Comparison of ENCODE assay signal across 1 cellular context in genomic region chr1:180243517-180244221, GRCh38.
TF ChIP-seq lines count a peak whose summit lies in the region.

No MANE protein-coding gene starts in this region.

TF ChIP-seq in K562, 482 proteins besides CTCF, POLR2A, EP300 and RAD21 (continued from another document):
- TF ChIP-seq E2F4 (CRISPR knock-in tag; IDR thresholded peaks at IDR 0.05; ENCODE audit: low read depth) (no peak), TRIM24 (IDR thresholded peaks at IDR 0.05) (no peak), HDAC8 (tag; IDR thresholded peaks at IDR 0.05) (no peak), YY1 (IDR thresholded peaks at IDR 0.05; ENCODE audit: borderline replicate concordance in 1 of 3, control insufficient read depth in 1 of 3, extremely low read depth in 1 of 3, insufficient read depth in 3 of 3, insufficient read length in 1 of 3, insufficient replicate concordance in 2 of 3, low read depth in 1 of 3, low read length in 2 of 3) (peak in 1 of 3 experiments; percentile 48), ZNF717 (CRISPR knock-in tag; IDR thresholded peaks at IDR 0.05) (no peak), USF2 (CRISPR knock-in tag; IDR thresholded peaks at IDR 0.05) (peak; percentile 13; the same call in 1 of the 2 replicates), E2F6 (IDR thresholded peaks at IDR 0.05; ENCODE audit: borderline replicate concordance in 1 of 2, extremely low read depth in 1 of 2, insufficient read depth in 1 of 2, insufficient read length in 1 of 2, low read depth in 1 of 2, low read length in 1 of 2, poor library complexity in 1 of 2, severe bottlenecking in 1 of 2) (peak in 1 of 2 experiments; percentile 69), ZKSCAN3 (CRISPR knock-in tag; IDR thresholded peaks at IDR 0.05) (no peak), BCL6 (CRISPR knock-in tag; IDR thresholded peaks at IDR 0.05) (no peak), ZMIZ1 (IDR thresholded peaks at IDR 0.05; ENCODE audit: low read depth in 2 of 2, low read length in 2 of 2) (no peak), ETV6 (IDR thresholded peaks at IDR 0.05; ENCODE audit: borderline replicate concordance in 1 of 2, low read depth in 2 of 2, low read length in 1 of 2) (no peak), ETV6 (CRISPR knock-in tag; IDR thresholded peaks at IDR 0.05; ENCODE audit: borderline replicate concordance) (no peak), RBM25 (IDR thresholded peaks at IDR 0.05; ENCODE audit: low read depth, low read length, severe bottlenecking) (peak; percentile 96), HINFP (tag; conservative IDR thresholded peaks at IDR 0.05; ENCODE audit: low read depth) (no peak), SMARCA5 (IDR thresholded peaks at IDR 0.05) (peak; percentile 47; the same call in 1 of the 2 replicates), GATAD2A (IDR thresholded peaks at IDR 0.05) (no peak), ZC3H4 (CRISPR knock-in tag; IDR thresholded peaks at IDR 0.05; ENCODE audit: borderline replicate concordance) (no peak), CBX3 (IDR thresholded peaks at IDR 0.05; ENCODE audit: borderline replicate concordance in 1 of 2, low read length in 2 of 2) (0 out of 3 replicates have a peak, but pooled peaks of 1 of the 2 experiments have one; percentile 29), SMARCE1 (IDR thresholded peaks at IDR 0.05) (no peak), ZBTB40 (IDR thresholded peaks at IDR 0.05) (no peak), ZBTB40 (CRISPR knock-in tag; IDR thresholded peaks at IDR 0.05) (no peak), ZNF586 (CRISPR knock-in tag; conservative IDR thresholded peaks at IDR 0.05) (no peak), KLF1 (tag; IDR thresholded peaks at IDR 0.05) (no peak), CEBPB (tag; IDR thresholded peaks at IDR 0.05) (no peak), TEAD4 (IDR thresholded peaks at IDR 0.05; ENCODE audit: low read length) (no peak), TEAD4 (CRISPR knock-in tag; IDR thresholded peaks at IDR 0.05; ENCODE audit: borderline replicate concordance) (no peak), SP1 (CRISPR knock-in tag; IDR thresholded peaks at IDR 0.05) (no peak), ZNF165 (CRISPR knock-in tag; IDR thresholded peaks at IDR 0.05; ENCODE audit: borderline replicate concordance) (no peak), KDM1A (IDR thresholded peaks at IDR 0.05) (peak; percentile 55 to 57; a peak in 1 of 4 replicates), ATF2 (CRISPR knock-in tag; IDR thresholded peaks at IDR 0.05) (no peak), RCOR1 (IDR thresholded peaks at IDR 0.05; ENCODE audit: borderline replicate concordance in 1 of 2, low read depth in 2 of 2, low read length in 2 of 2) (peak in 1 of 2 experiments; percentile 60; a peak in 2 of 4 replicates), FOXJ2 (tag; IDR thresholded peaks at IDR 0.05) (no peak), REST (CRISPR knock-in tag; IDR thresholded peaks at IDR 0.05; ENCODE audit: low read depth) (no peak), HDAC2 (IDR thresholded peaks at IDR 0.05) (peak; percentile 55; the same call in 1 of the 2 replicates), XRCC3 (IDR thresholded peaks at IDR 0.05) (no peak)
